In genomic region chrX:49175875-49176274, GRCh38 we compare ENCODE assay signal across 10 cellular contexts.
"Had no signal": no experiment of that assay in that cellular context is flagged by ENCODE, and none has a peak within 500 bp of the region (broad histone marks: within the 10 kb centered on the region; RNA-seq: fewer than 3 reads in every experiment).

No MANE protein-coding gene starts in this region.

- H3K4me3 ChIP-seq: ascending aorta, skin epidermis, upper lobe of left lung had no signal

- H3K9me3 Mint-ChIP-seq: activated T-cell treated with anti-CD3 and anti-CD28 coated beads, Interleukin-2, amount 50 U/mL, for 4 hours had no signal

- H3K9me3 ChIP-seq: ascending aorta had no signal

- H3K27me3 ChIP-seq: ascending aorta, upper lobe of left lung had no signal

- H3K27ac Mint-ChIP-seq: activated CD8-positive, alpha-beta memory T cell treated with anti-CD3 and anti-CD28 coated beads, Interleukin-2, amount 10 ng/mL, durations not matched to agents 7 days and 5 days had no signal

- H3K27me3 Mint-ChIP-seq: activated CD8-positive, alpha-beta memory T cell treated with anti-CD3 and anti-CD28 coated beads, Interleukin-2, amount 10 ng/mL, durations not matched to agents 7 days and 5 days had no signal

- H3K4me3 Mint-ChIP-seq: activated CD8-positive, alpha-beta memory T cell treated with anti-CD3 and anti-CD28 coated beads, Interleukin-2, amount 10 ng/mL, durations not matched to agents 7 days and 5 days; activated T-cell treated with anti-CD3 and anti-CD28 coated beads, Interleukin-2, amount 50 U/mL, for 4 hours had no signal

- DNase-seq: activated CD4-positive, alpha-beta T cell treated with anti-CD3 and anti-CD28 coated beads, Interleukin-2, amount 50 U/mL, for 4 hours; activated CD8-positive, alpha-beta memory T cell treated with anti-CD3 and anti-CD28 coated beads, Interleukin-2, amount 10 ng/mL, durations not matched to agents 7 days and 5 days; activated gamma-delta T cell treated with Interleukin-2 at 50 U/mL for 16 hours; activated T-cell treated with anti-CD3 and anti-CD28 coated beads, Interleukin-2, amount 50 U/mL, for 4 hours; kidney glomerular epithelial cell; retina had no signal

- ATAC-seq: activated CD4-positive, CD25-positive, alpha-beta regulatory T cell treated with anti-CD3 and anti-CD28 coated beads, Interleukin-2, amount 50 U/mL, for 24 hours; activated CD8-positive, alpha-beta memory T cell treated with anti-CD3 and anti-CD28 coated beads, Interleukin-2, amount 10 ng/mL, durations not matched to agents 7 days and 5 days; activated T-cell treated with anti-CD3 and anti-CD28 coated beads, Interleukin-2, amount 50 U/mL, for 4 hours had no signal
